22 cellular contexts compared by ENCODE assay signal in genomic region chr12:25106818-25107217, GRCh38.
"Had no signal": no experiment of that assay in that cellular context is flagged by ENCODE, and none has a peak within 500 bp of the region (broad histone marks: within the 10 kb centered on the region; RNA-seq: fewer than 3 reads in every experiment).

No MANE protein-coding gene starts in this region.

- H3K36me3 ChIP-seq: colonic mucosa, sigmoid colon, suprapubic skin, thyroid gland had no signal

- H3K9me3 Mint-ChIP-seq: natural killer cell; neural crest cell; stimulated activated effector memory CD8-positive, alpha-beta T cell treated with anti-CD3 and anti-CD28 coated beads, Interleukin-12 subunit alpha, Interleukin-12 subunit beta, amount 100 ng/mL, for 72 hours; type B pancreatic cell had no signal

- H3K4me3 Mint-ChIP-seq: endodermal cell; natural killer cell; neural crest cell; stimulated activated effector memory CD8-positive, alpha-beta T cell treated with anti-CD3 and anti-CD28 coated beads, Interleukin-12 subunit alpha, Interleukin-12 subunit beta, amount 100 ng/mL, for 72 hours; type B pancreatic cell had no signal

- ATAC-seq: heart left ventricle; left lobe of liver; mucosa of descending colon; natural killer cell; stimulated activated effector memory CD8-positive, alpha-beta T cell treated with anti-CD3 and anti-CD28 coated beads, Interleukin-12 subunit alpha, Interleukin-12 subunit beta, amount 100 ng/mL, for 72 hours; stimulated activated naive CD8-positive, alpha-beta T cell treated with anti-CD3 and anti-CD28 coated beads, Interleukin-15, Interleukin-2, amounts not matched to agents 100 U/mL and 50 U/mL, for 24 hours had no signal

- H3K27me3 Mint-ChIP-seq: type B pancreatic cell had no signal

- H3K4me3 ChIP-seq: colonic mucosa, heart left ventricle, mucosa of descending colon, sigmoid colon, skin epidermis, suprapubic skin, thyroid gland had no signal

- DNase-seq: colonic mucosa; effector CD4-positive, alpha-beta T cell; endodermal cell; heart left ventricle; hypothalamus; islet precursor cell; mammary epithelial cell; mucosa of descending colon; natural killer cell; posterior cingulate gyrus; sigmoid colon; stimulated activated CD4-positive, alpha-beta T cell treated with anti-CD3 and anti-CD28 coated beads, Interleukin-12 subunit alpha, Interleukin-12 subunit beta, amount 100 ng/mL, for 4 hours; stimulated activated CD4-positive, alpha-beta T cell treated with anti-CD3 and anti-CD28 coated beads, Interleukin-2, amount 100 ng/mL, for 48 hours; stimulated activated CD8-positive, alpha-beta memory T cell treated with anti-CD3 and anti-CD28 coated beads, Interleukin-4, amount 100 ng/mL, for 48 hours; stimulated activated naive CD8-positive, alpha-beta T cell treated with anti-CD3 and anti-CD28 coated beads, Interleukin-15, Interleukin-2, amounts not matched to agents 100 U/mL and 50 U/mL, for 24 hours; thyroid gland had no signal

- H3K9me3 ChIP-seq: colonic mucosa, heart left ventricle, mucosa of descending colon, sigmoid colon, suprapubic skin, thyroid gland had no signal

- H3K27me3 ChIP-seq: colonic mucosa, heart left ventricle, sigmoid colon, suprapubic skin, thyroid gland had no signal

- H3K4me1 ChIP-seq: colonic mucosa, heart left ventricle, sigmoid colon, suprapubic skin, thyroid gland had no signal

- H3K4me1 Mint-ChIP-seq: natural killer cell; neural crest cell; stimulated activated effector memory CD8-positive, alpha-beta T cell treated with anti-CD3 and anti-CD28 coated beads, Interleukin-12 subunit alpha, Interleukin-12 subunit beta, amount 100 ng/mL, for 72 hours had no signal

- H3K27ac ChIP-seq: colonic mucosa, heart left ventricle, sigmoid colon, skin epidermis, suprapubic skin, thyroid gland had no signal

- H3K27ac Mint-ChIP-seq: endodermal cell; natural killer cell; stimulated activated effector memory CD8-positive, alpha-beta T cell treated with anti-CD3 and anti-CD28 coated beads, Interleukin-12 subunit alpha, Interleukin-12 subunit beta, amount 100 ng/mL, for 72 hours; type B pancreatic cell had no signal
